ENCODE assay signal across 8 cellular contexts in the genomic region with DNA sequence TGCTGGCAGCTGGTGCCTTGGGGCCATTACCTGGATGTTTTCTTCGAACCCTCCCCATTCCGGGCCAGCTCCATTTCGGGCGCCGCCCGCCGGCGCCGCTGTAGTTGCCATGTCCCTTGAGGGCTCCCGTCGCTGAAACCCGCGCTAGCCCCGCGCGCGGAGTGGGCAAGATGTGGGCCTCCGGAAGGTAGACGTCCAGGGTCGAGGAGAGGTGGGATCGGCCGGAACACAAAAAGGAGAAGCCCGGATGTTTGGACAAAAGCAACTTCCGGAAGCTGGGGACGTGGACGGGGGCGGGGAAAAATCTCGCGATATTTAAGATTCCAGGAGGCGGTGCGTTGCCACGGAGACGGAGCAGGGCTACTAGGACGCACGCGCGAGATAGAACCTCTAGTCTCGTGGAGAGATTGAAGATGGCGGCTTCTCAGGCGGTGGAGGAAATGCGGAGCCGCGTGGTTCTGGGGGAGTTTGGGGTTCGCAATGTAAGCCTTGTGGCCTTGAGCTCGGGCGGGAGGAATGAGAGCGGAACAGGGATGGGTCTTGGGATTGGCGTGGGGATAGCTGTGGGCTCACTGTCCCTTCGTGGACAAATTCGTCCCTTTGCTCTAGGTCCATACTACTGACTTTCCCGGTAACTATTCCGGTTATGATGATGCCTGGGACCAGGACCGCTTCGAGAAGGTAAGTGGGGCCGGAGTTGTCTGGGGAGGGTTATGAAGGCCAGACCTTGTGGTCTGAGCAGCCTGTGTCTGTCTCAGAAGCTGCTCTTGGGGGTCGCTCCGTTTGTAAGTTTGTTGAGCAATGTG. TPM values are rescaled to one million over a fixed set of nuclear protein-coding genes. Genes with fewer than 3 reads are reported as not detected.
DNase-seq lines count a peak whose midpoint lies in the region; ATAC-seq and TF ChIP-seq lines count a peak whose summit lies in the region.

A gene with protein sequence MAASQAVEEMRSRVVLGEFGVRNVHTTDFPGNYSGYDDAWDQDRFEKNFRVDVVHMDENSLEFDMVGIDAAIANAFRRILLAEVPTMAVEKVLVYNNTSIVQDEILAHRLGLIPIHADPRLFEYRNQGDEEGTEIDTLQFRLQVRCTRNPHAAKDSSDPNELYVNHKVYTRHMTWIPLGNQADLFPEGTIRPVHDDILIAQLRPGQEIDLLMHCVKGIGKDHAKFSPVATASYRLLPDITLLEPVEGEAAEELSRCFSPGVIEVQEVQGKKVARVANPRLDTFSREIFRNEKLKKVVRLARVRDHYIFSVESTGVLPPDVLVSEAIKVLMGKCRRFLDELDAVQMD (plus strand): TSS at position 393 of the 806 bp plus-strand sequence. CDS start 21 bp downstream, at position 414.
A gene (minus strand): TSS at position 230 of the 806 bp plus-strand sequence. CDS start 119 bp downstream, at position 111.

- DNase-seq in DMS114 treated with DMSO at 0.1 percent for 48 hours (lab: John Stamatoyannopoulos, UW; ENCODE audit: unreplicated experiment) (peak; percentile 99), OCI-M1 (lab: John Stamatoyannopoulos, UW) (peak; percentile 100), activated T-cell treated with anti-CD3 and anti-CD28 coated beads for 24 hours (ENCODE audit: low read depth) (peak; percentile 97), epithelial cell of proximal tubule (ENCODE audit: low read depth) (peak; percentile 87), mucosa of gallbladder (ENCODE audit: low spot score) (peak; percentile 99)
- DNase-seq in stimulated activated CD8-positive, alpha-beta memory T cell treated with anti-CD3 and anti-CD28 coated beads, Interleukin-4, amount 100 ng/mL, for 4 hours (ENCODE audit: low read depth in 2 of 2, low spot score in 1 of 2) = peak; percentile 94 to 96

- peak within 1 kb of the TSS; percentile 82 for H3K4me3 ChIP-seq in epithelial cell of proximal tubule (ENCODE audit: low read depth, low read length)

- H3K27me3 Mint-ChIP-seq in IgD-negative memory B cell = no peaks in the 10 kb centered on the region

- no peak for TF ChIP-seq CTCF in epithelial cell of proximal tubule (conservative IDR thresholded peaks at IDR 0.05; ENCODE audit: low read depth, low read length)

- peaks cover 6% of the 10 kb centered on the region for H3K36me3 Mint-ChIP-seq in IgD-negative memory B cell

- H3K9me3 Mint-ChIP-seq in IgD-negative memory B cell = no peaks in the 10 kb centered on the region

- peaks cover 6 to 24% (median 24%) of the 10 kb centered on the region in 3 donors for H3K4me1 Mint-ChIP-seq in IgD-negative memory B cell

- no peak within 1 kb of the TSS for H3K27ac Mint-ChIP-seq in IgD-negative memory B cell

- no peak within 1 kb of the TSS for H3K4me3 Mint-ChIP-seq in IgD-negative memory B cell

- peak; percentile 84 for ATAC-seq in GM21529 (IDR thresholded peaks at IDR 0.05; ENCODE audit: unreplicated experiment)

RNA-seq across cellular contexts. Expression of the first gene that starts in this region (rescaled TPM):
- 19.6 TPM for polyA plus RNA-seq in IgD-negative memory B cell
- total RNA-seq in epithelial cell of proximal tubule (37.6 and 40.7 TPM in 2 replicates), mucosa of gallbladder (33.8 TPM)

RNA-seq across cellular contexts. Expression of the second gene that starts in this region (rescaled TPM):
- 87.2 TPM for polyA plus RNA-seq in IgD-negative memory B cell
- total RNA-seq in epithelial cell of proximal tubule = 77.7 and 96.9 TPM in 2 replicates
- 155 TPM for total RNA-seq in mucosa of gallbladder

Comparison
In these comparisons a context has a peak if more than half of its experiments do, and no peak if none do; other contexts are left out.
1. Peak in every context shown above with its lines: DNase-seq, ATAC-seq and H3K4me3 ChIP-seq.